1 cellular context compared by ENCODE assay signal in the genomic region with DNA sequence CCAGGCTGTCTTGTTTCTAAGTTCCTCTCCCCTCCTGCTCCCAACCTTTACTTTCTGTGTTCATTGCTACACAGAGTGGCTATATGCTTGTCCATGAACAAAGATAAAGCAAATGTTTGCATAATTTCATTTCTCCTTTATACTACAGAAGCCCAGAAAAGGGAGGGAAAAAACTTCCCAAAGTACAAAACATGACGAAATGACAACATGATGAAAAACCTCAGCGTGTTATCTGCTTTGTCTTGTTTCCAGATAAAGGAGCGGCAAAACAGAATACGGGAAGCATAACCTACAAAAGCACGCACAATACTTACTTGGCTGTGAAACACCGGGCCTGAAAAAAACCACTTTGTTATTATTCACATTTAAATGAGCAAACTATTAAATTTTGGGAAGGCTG.
TF ChIP-seq lines count a peak whose summit lies in the region.

No MANE protein-coding gene starts in this region.

TF ChIP-seq in WTC11, 78 proteins besides CTCF, POLR2A, EP300 and RAD21 (continued from another document):
- TF ChIP-seq, protein P1, sequence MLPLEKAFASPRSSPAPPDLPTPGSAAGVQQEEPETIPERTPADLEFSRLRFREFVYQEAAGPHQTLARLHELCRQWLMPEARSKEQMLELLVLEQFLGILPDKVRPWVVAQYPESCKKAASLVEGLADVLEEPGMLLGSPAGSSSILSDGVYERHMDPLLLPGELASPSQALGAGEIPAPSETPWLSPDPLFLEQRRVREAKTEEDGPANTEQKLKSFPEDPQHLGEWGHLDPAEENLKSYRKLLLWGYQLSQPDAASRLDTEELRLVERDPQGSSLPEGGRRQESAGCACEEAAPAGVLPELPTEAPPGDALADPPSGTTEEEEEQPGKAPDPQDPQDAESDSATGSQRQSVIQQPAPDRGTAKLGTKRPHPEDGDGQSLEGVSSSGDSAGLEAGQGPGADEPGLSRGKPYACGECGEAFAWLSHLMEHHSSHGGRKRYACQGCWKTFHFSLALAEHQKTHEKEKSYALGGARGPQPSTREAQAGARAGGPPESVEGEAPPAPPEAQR (CRISPR knock-in tag; IDR thresholded peaks at IDR 0.05), result no peak
- TF ChIP-seq SMAD4 (CRISPR knock-in tag; IDR thresholded peaks at IDR 0.05) (no peak), ZNF396 (CRISPR knock-in tag; IDR thresholded peaks at IDR 0.05; ENCODE audit: borderline replicate concordance) (no peak), ZNF263 (CRISPR knock-in tag; IDR thresholded peaks at IDR 0.05; ENCODE audit: low read depth) (no peak), TCF7 (CRISPR knock-in tag; IDR thresholded peaks at IDR 0.05; ENCODE audit: low read depth) (no peak), SMAD3 (CRISPR knock-in tag; IDR thresholded peaks at IDR 0.05; ENCODE audit: borderline replicate concordance) (no peak)
TF ChIP-seq in WTC11: peak in this region for 0.
